Comparison of ENCODE assay signal across 1 cellular context in genomic region chr3:66998899-66999235, GRCh38.
TF ChIP-seq lines count a peak whose summit lies in the region.

No MANE protein-coding gene starts in this region.

TF ChIP-seq in K562, 482 proteins besides CTCF, POLR2A, EP300 and RAD21 (continued from another document):
- TF ChIP-seq PRDM10 (IDR thresholded peaks at IDR 0.05; ENCODE audit: partially characterized antibody): peak; percentile 62
- TF ChIP-seq PHTF2 (CRISPR knock-in tag; IDR thresholded peaks at IDR 0.05): no peak
- TF ChIP-seq ZNF134 (CRISPR knock-in tag; conservative IDR thresholded peaks at IDR 0.05): no peak
